27 cellular contexts compared by ENCODE assay signal in the genomic region with DNA sequence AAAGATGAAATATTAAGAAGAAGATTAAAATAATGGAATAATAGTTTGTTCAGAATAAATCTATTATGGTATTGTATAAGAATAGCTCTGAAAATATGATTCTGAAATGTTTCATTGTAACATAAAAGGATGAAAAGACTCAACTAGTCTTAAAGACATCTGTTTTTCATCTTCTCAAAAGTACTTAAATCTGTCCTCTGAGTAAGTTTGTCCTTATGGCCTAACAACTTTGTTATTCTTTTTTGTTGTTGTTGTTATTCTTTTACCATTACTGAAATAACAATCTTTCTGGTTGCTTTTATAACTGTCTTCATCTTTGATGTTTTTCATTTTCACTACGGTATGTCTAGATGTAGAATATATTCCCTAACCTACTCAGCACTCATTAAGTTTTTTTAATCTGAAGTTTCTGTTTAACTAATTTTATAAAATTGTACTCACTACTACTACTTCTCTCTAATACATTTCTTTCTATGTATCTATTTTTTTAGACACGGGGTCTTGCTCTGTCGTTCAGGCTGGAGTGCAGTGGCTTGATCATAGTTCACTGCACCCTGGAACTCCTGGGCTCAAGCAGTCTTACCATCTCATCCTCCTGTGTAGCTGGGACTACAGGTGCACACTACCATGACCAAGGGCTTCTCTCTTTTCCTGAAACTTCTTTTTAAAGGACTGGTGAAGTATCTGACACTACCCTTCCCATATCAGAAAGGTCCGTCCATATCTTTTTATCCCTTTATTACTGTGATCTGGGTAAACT.
A peak's percentile ranks its signal among the peaks of the same experiment; 100 is the strongest.
DNase-seq lines count a peak whose midpoint lies in the region; ATAC-seq, FAIRE-seq and TF ChIP-seq lines count a peak whose summit lies in the region.
"Had no signal": no experiment of that assay in that cellular context is flagged by ENCODE, and none has a peak within 500 bp of the region (broad histone marks: within the 10 kb centered on the region; RNA-seq: fewer than 3 reads in every experiment).

No MANE protein-coding gene starts in this region.

- H3K27me3 ChIP-seq in Panc1 (ENCODE audit: control insufficient read depth, insufficient read depth, low read length) (no peaks in the 10 kb centered on the region), pancreas (no peaks in the 10 kb centered on the region), sigmoid colon (no peaks in the 10 kb centered on the region)
- H3K27me3 ChIP-seq: BE2C, Peyer's patch had no signal

- no peak for DNase-seq in Panc1 (ENCODE audit: low read depth, low spot score)
- no peak for DNase-seq in pancreas
- no peak for DNase-seq in NCI-H1105 (lab: John Stamatoyannopoulos, UW)
- no peak for DNase-seq in stimulated activated naive CD4-positive, alpha-beta T cell (lab: John Stamatoyannopoulos, UW)
- DNase-seq in sigmoid colon = no peak
- DNase-seq: BE2C; CD8-positive, alpha-beta memory T cell; DMS 273 treated with DMSO at 0.1 percent for 48 hours; DMS79; EL; GF-D8; H9; KG1; MM.1S; NCI-H1417; NCI-H1694; NCI-H2029 treated with DMSO at 0.1 percent for 48 hours; NCI-H2227 treated with DMSO at 0.1 percent for 48 hours; NCI-H510A; NCI-H69; Peyer's patch; SIG-M5 had no signal

- H3K36me3 ChIP-seq in Panc1 (ENCODE audit: control insufficient read depth, insufficient read depth, low read length) = no peaks in the 10 kb centered on the region
- no peaks in the 10 kb centered on the region for H3K36me3 ChIP-seq in pancreas
- peaks cover 0 to 13% (median 5%) of the 10 kb centered on the region in 4 donors for H3K36me3 ChIP-seq in sigmoid colon
- H3K36me3 ChIP-seq: BE2C had no signal

- no peak for TF ChIP-seq POLR2A in sigmoid colon (IDR thresholded peaks at IDR 0.05)

- in situ Hi-C loops in Panc1 (cut with HindIII; ENCODE audit: low pct_unique_long_range_greater_than_20kb, low sequenced_read_pairs) = no loop called here

- CTCF ChIA-PET in Panc1 (lab: Charles Lee) = no interaction called here

- no peak for TF ChIP-seq EP300 in sigmoid colon (IDR thresholded peaks at IDR 0.05)

- TF ChIP-seq CTCF in Panc1 (IDR thresholded peaks at IDR 0.05) (no peak), pancreas (IDR thresholded peaks at IDR 0.05) (no peak), sigmoid colon (IDR thresholded peaks at IDR 0.05) (no peak)

- no peak for ATAC-seq in Panc1
- no peak for ATAC-seq in pancreas
- ATAC-seq: GM23338 had no signal

- H3K4me1 ChIP-seq in Panc1 (ENCODE audit: control insufficient read depth, insufficient read depth, low read length) (no peaks in the 10 kb centered on the region), pancreas (no peaks in the 10 kb centered on the region), sigmoid colon (no peaks in the 10 kb centered on the region)
- H3K4me1 ChIP-seq: BE2C, Peyer's patch had no signal

- TSS peak; percentile 2 for BruUV-seq in Panc1 (replicated peaks; lab: Mats Ljungman, UMichigan)

- intact Hi-C loops in Panc1 (cut with micrococcal nuclease; ENCODE audit: unreplicated experiment) (no loop called here), pancreas (cut with DNase I) (no loop called here), sigmoid colon (cut with DNase I) (no loop called here)

- 95 to 98% methylated on average over 4 of the region's 4 CpGs for WGBS in pancreas, 2 donors
- 96 to 98% methylated on average over 4 of the region's 4 CpGs for WGBS in sigmoid colon, 2 donors

- POLR2A ChIA-PET in Panc1 (lab: Charles Lee) = no interaction called here

- H3K27ac ChIP-seq in Panc1 (ENCODE audit: low read length) (no peak overlapping the region), pancreas (no peak overlapping the region), sigmoid colon (no peak overlapping the region)
- H3K27ac ChIP-seq: Peyer's patch, SK-N-MC had no signal

- FAIRE-seq in G401.6 (lab: Jason Lieb, UNC) (peak; percentile 76), endometrium (lab: Jason Lieb, UNC) (peak; percentile 94), pancreas (lab: Jason Lieb, UNC) (peak; percentile 43)
- FAIRE-seq: GM19239 had no signal

- no peak overlapping the region for H3K4me3 ChIP-seq in Panc1 (ENCODE audit: low read depth in 2 of 2, low read length in 2 of 2)
- no peak overlapping the region for H3K4me3 ChIP-seq in pancreas
- no peak overlapping the region for H3K4me3 ChIP-seq in sigmoid colon
- H3K4me3 ChIP-seq: GM23338, Peyer's patch, SK-N-MC had no signal

- H3K9me3 ChIP-seq in Panc1 (ENCODE audit: control insufficient read depth, insufficient read depth, low read depth, low read length) (no peaks in the 10 kb centered on the region; the same call in 1 of the 2 replicates), pancreas (no peaks in the 10 kb centered on the region), sigmoid colon (no peaks in the 10 kb centered on the region)
- H3K9me3 ChIP-seq: BE2C, Peyer's patch had no signal
